ENCODE assay signal across 5 cellular contexts in the genomic region with DNA sequence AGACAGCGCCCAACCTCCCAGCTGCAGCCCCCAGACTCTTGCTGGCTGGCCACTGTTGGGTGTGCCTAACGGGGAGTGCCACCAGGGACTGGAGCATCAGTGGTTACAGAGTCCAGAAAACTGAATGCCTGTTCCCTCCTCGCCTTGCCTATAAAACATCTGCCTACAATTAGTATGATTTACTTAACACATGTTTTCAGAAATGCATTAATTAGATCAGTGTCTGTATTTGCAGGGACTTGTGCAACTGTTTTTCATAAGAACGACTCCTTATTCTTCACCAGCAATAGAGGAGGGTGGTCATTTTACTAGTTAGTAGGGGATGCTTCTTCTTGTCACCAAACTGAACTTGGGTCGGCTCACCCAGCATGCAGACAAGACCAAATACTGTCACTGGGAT.
"Had no signal": no experiment of that assay in that cellular context is flagged by ENCODE, and none has a peak within 500 bp of the region (broad histone marks: within the 10 kb centered on the region; RNA-seq: fewer than 3 reads in every experiment).

No MANE protein-coding gene starts in this region.

- H3K4me2 ChIP-seq: GM23338 had no signal

- H3K27ac ChIP-seq: HL-60 had no signal

- DNase-seq: H9, HCEC 1CT had no signal

- H3K4me3 ChIP-seq: GM23338 had no signal

- H2AFZ ChIP-seq: GM23338 had no signal

- ATAC-seq: GM23338, HepG2 had no signal
